Comparison of ENCODE assay signal across 11 cellular contexts in the genomic region with DNA sequence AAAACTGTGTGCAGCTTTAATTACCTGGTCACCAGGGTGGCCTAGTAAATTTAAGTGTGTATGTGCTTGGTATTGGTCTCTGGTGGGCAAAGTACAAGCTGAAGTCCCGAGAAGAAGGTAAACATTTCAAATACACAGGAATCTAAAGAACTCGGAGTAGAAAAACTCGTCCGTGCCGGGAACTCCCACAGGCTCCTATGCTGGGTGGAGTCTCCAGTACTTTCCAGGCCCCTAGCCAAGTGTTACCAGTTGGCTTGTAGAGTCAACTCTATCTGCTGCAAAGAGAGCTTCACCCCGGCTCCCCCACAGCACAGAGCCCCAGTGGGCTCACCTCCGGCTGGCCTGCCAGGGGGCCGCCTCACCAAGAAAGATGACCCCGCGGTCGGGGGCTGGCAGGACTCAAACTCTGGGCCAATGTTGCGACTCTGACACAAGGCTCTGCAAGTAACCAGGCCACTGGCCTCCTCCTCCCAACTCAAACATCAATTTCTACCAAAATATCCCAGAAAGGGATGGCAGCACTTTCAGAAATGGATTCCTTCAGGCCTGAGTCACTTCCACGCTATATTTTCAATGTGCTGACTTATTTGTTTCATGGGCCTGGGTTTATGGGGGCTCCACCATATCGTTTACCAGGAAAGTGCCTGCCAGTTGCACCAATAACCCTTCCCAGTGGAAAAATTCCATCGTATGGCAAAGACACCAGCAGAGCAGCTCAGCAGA.
DNase-seq lines count a peak whose midpoint lies in the region; ATAC-seq and TF ChIP-seq lines count a peak whose summit lies in the region.
"Had no signal": no experiment of that assay in that cellular context is flagged by ENCODE, and none has a peak within 500 bp of the region (broad histone marks: within the 10 kb centered on the region; RNA-seq: fewer than 3 reads in every experiment).

No MANE protein-coding gene starts in this region.

- H3K4me1 ChIP-seq in adipocyte (ENCODE audit: control insufficient read depth, insufficient read depth, low read length) (peaks cover 29% of the 10 kb centered on the region), left ventricle myocardium inferior (peaks cover 63% of the 10 kb centered on the region), rectal smooth muscle tissue (ENCODE audit: control insufficient read depth, insufficient read depth, low read length) (peaks cover 25% of the 10 kb centered on the region), foreskin keratinocyte (no peaks in the 10 kb centered on the region), GM23338 (ENCODE audit: insufficient read depth) (no peaks in the 10 kb centered on the region)

- peaks cover 40% of the 10 kb centered on the region for H4K20me1 ChIP-seq in GM23338 (replicated peaks; ENCODE audit: insufficient read depth)

- ATAC-seq in foreskin keratinocyte (no peak), HG03097 (IDR thresholded peaks at IDR 0.05; ENCODE audit: low FRiP score, unreplicated experiment) (no peak), GM19463 (IDR thresholded peaks at IDR 0.05; ENCODE audit: unreplicated experiment) (no peak), GM23338 (no peak)

- H3K27me3 ChIP-seq in adipocyte (replicated peaks; ENCODE audit: control insufficient read depth, insufficient read depth, low read length), result no peaks in the 10 kb centered on the region
- no peaks in the 10 kb centered on the region for H3K27me3 ChIP-seq in left ventricle myocardium inferior (ENCODE audit: low read depth)
- no peaks in the 10 kb centered on the region for H3K27me3 ChIP-seq in rectal smooth muscle tissue (ENCODE audit: control insufficient read depth, insufficient read depth, low read length)
- H3K27me3 ChIP-seq in foreskin keratinocyte, result no peaks in the 10 kb centered on the region
- no peaks in the 10 kb centered on the region for H3K27me3 ChIP-seq in GM23338 (ENCODE audit: insufficient read depth)

- H3K4me3 Mint-ChIP-seq in GM23338, result no peak overlapping the region
- H3K4me3 Mint-ChIP-seq: CD4-positive, alpha-beta T cell; H9 had no signal

- no peak overlapping the region for H3K4me2 ChIP-seq in GM23338

- H3K27me3 Mint-ChIP-seq in GM23338 (ENCODE audit: insufficient read depth, low read depth, poor library complexity), result peaks cover 8% of the 10 kb centered on the region
- H3K27me3 Mint-ChIP-seq: CD4-positive, alpha-beta T cell had no signal

- intact Hi-C loops in left ventricle myocardium inferior (cut with micrococcal nuclease), result no loop called here

- H3K9me3 ChIP-seq in adipocyte (ENCODE audit: control insufficient read depth, low read length) (no peaks in the 10 kb centered on the region), left ventricle myocardium inferior (replicated peaks) (no peaks in the 10 kb centered on the region)

- H3K27ac ChIP-seq in left ventricle myocardium inferior (replicated peaks) (peak overlapping the region; percentile 65), rectal smooth muscle tissue (ENCODE audit: low read depth, low read length) (peak overlapping the region; percentile 58), foreskin keratinocyte (no peak overlapping the region), GM23338 (ENCODE audit: low read depth) (no peak overlapping the region)

- H3K36me3 ChIP-seq in adipocyte (ENCODE audit: control insufficient read depth, insufficient read depth, low read length, severe bottlenecking) (peaks cover 20% of the 10 kb centered on the region), left ventricle myocardium inferior (peaks cover 15% of the 10 kb centered on the region), rectal smooth muscle tissue (ENCODE audit: control insufficient read depth, insufficient read depth, low read length) (peaks cover 14% of the 10 kb centered on the region), GM23338 (ENCODE audit: insufficient read depth) (peaks cover 12% of the 10 kb centered on the region; the same call in 1 of the 2 replicates)

- no peak overlapping the region for H3K27ac Mint-ChIP-seq in GM23338

- H3K4me3 ChIP-seq in AG10803 (ENCODE audit: low read length) (no peak overlapping the region), adipocyte (ENCODE audit: low read length) (peak overlapping the region; percentile 20), left ventricle myocardium inferior (no peak overlapping the region), rectal smooth muscle tissue (ENCODE audit: low read length) (no peak overlapping the region), GM23338 (no peak overlapping the region)

- H3K79me2 ChIP-seq in GM23338 (replicated peaks; ENCODE audit: insufficient read depth), result peaks cover 55% of the 10 kb centered on the region

- H3K36me3 Mint-ChIP-seq in GM23338 (ENCODE audit: low read depth), result peaks cover 39% of the 10 kb centered on the region

- H3F3A ChIP-seq in GM23338 (replicated peaks; ENCODE audit: low read depth), result no peaks in the 10 kb centered on the region

- H3K9me2 ChIP-seq in GM23338 (ENCODE audit: insufficient read depth), result no peaks in the 10 kb centered on the region

- DNase-seq in AG10803 (ENCODE audit: low read depth) (peak; percentile 76), adipocyte (ENCODE audit: low read depth) (peak; percentile 73), left ventricle myocardium inferior (peak; percentile 55), foreskin keratinocyte (no peak), GM23338 (ENCODE audit: low spot score) (no peak)
- DNase-seq: CD4-positive, alpha-beta T cell; H9; NCI-H2171 treated with DMSO at 0.1 percent for 48 hours had no signal

- no peaks in the 10 kb centered on the region for H3K9me3 Mint-ChIP-seq in GM23338
- H3K9me3 Mint-ChIP-seq: CD4-positive, alpha-beta T cell; H9 had no signal

- TF ChIP-seq CTCF in AG10803 (conservative IDR thresholded peaks at IDR 0.05; ENCODE audit: low read length) (no peak), left ventricle myocardium inferior (IDR thresholded peaks at IDR 0.05; ENCODE audit: borderline replicate concordance) (no peak), foreskin keratinocyte (conservative IDR thresholded peaks at IDR 0.05) (no peak), GM23338 (conservative IDR thresholded peaks at IDR 0.05; ENCODE audit: low read depth in 2 of 2) (no peak)

- peak overlapping the region; percentile 55 for H3K9ac ChIP-seq in adipocyte (ENCODE audit: low read length)
- H3K9ac ChIP-seq in rectal smooth muscle tissue (ENCODE audit: low read length), result no peak overlapping the region

- peaks cover 3% of the 10 kb centered on the region; the same call in 2 of the 3 replicates for H3K4me1 Mint-ChIP-seq in GM23338

- H2AFZ ChIP-seq in GM23338, result no peak overlapping the region

TF ChIP-seq in GM23338, 12 proteins besides CTCF, POLR2A, EP300 and RAD21 (continues in another document):
- TF ChIP-seq EZH2 (IDR thresholded peaks at IDR 0.05; ENCODE audit: low read depth, unreplicated experiment), result no peak
- TF ChIP-seq CREB1 (CRISPR knock-in tag; IDR thresholded peaks at IDR 0.05; ENCODE audit: low read depth), result no peak
- TF ChIP-seq ZNF114 (CRISPR knock-in tag; IDR thresholded peaks at IDR 0.05), result no peak
- no peak for TF ChIP-seq ETS1 (IDR thresholded peaks at IDR 0.05)

Comparison
In these comparisons a context has a peak if more than half of its experiments do, and no peak if none do; other contexts are left out.
1. DNase-seq: peak in AG10803 (single experiment), adipocyte (single experiment) and left ventricle myocardium inferior (single experiment); none in foreskin keratinocyte (0 of 2) and GM23338 (single experiment).
2. H3K27ac ChIP-seq: peak in left ventricle myocardium inferior (single experiment) and rectal smooth muscle tissue (single experiment); none in foreskin keratinocyte (single experiment) and GM23338 (single experiment).